21 cellular contexts compared by ENCODE assay signal in the genomic region with DNA sequence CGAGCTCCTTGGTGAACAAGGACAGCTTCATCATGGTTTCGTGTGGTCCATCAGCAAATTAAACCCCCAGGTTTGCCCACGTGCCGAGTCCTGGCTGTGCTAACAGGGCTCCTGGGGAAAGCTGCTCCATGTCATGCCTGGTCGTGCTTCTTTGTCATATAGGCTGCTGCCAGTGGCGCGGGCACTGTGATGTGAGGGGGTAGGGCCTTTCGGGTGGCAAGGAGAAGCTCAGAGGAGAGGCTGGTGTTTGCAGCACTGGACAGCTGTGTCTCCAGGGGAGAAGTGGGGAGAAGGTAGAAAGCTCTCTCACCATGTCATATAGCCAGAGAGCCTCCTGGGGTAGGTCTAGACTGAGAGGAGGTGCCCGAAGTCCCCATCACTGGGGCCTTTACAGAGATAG. TPM values are rescaled to one million over a fixed set of nuclear protein-coding genes. Genes with fewer than 3 reads are reported as not detected.
DNase-seq lines count a peak whose midpoint lies in the region; ATAC-seq, FAIRE-seq and TF ChIP-seq lines count a peak whose summit lies in the region.
"Had no signal": no experiment of that assay in that cellular context is flagged by ENCODE, and none has a peak within 500 bp of the region (broad histone marks: within the 10 kb centered on the region; RNA-seq: fewer than 3 reads in every experiment).

No MANE protein-coding gene starts in this region.

- no peak overlapping the region for H3K27ac Mint-ChIP-seq in endodermal cell
- H3K27ac Mint-ChIP-seq: CD8-positive, alpha-beta T cell had no signal

- no peaks in the 10 kb centered on the region for H3K9me3 ChIP-seq in right lobe of liver
- no peaks in the 10 kb centered on the region for H3K9me3 ChIP-seq in HepG2 (ENCODE audit: low read length)
- no peaks in the 10 kb centered on the region for H3K9me3 ChIP-seq in endodermal cell (ENCODE audit: control insufficient read depth, low read length)
- H3K9me3 ChIP-seq in vagina = no peaks in the 10 kb centered on the region
- H3K9me3 ChIP-seq: BE2C had no signal

- peak in 2 of 3 donors; percentile 15 to 27 for DNase-seq in right lobe of liver
- DNase-seq in HepG2 (ENCODE audit: low spot score) = no peak
- peak; percentile 28 for DNase-seq in endodermal cell
- peak; percentile 22 for DNase-seq in sciatic nerve (ENCODE audit: low spot score)
- DNase-seq in vagina (ENCODE audit: extremely low spot score in 2 of 2) = no peak
- DNase-seq in T-helper 9 cell = no peak
- DNase-seq: BE2C; CD8-positive, alpha-beta T cell; COR-L47; DMS153; DMS79 treated with DMSO at 0.1 percent for 48 hours; EL; GM23248; H7 had no signal

- no peaks in the 10 kb centered on the region for H3K9me3 Mint-ChIP-seq in endodermal cell
- H3K9me3 Mint-ChIP-seq: CD8-positive, alpha-beta T cell had no signal

- no peak for TF ChIP-seq CTCF in right lobe of liver (IDR thresholded peaks at IDR 0.05)
- TF ChIP-seq CTCF in HepG2 (CRISPR knock-in tag; IDR thresholded peaks at IDR 0.05) = no peak
- TF ChIP-seq CTCF in endodermal cell (conservative IDR thresholded peaks at IDR 0.05) = no peak
- no peak for TF ChIP-seq CTCF in vagina (IDR thresholded peaks at IDR 0.05)

- CTCF ChIA-PET in HepG2 (lab: Yijun Ruan, JAX; ENCODE audit: low intra/inter-chr PET ratio, low total read pairs) = no interaction called here

- TF ChIP-seq POLR2A in right lobe of liver (IDR thresholded peaks at IDR 0.05) (no peak), HepG2 (IDR thresholded peaks at IDR 0.05; ENCODE audit: insufficient read depth in 1 of 2, low read depth in 2 of 2, low read length in 2 of 2) (no peak), vagina (IDR thresholded peaks at IDR 0.05) (no peak)

- H3K27me3 ChIP-seq in right lobe of liver (no peaks in the 10 kb centered on the region), HepG2 (ENCODE audit: control insufficient read depth in 1 of 2, insufficient read depth in 2 of 2, low read length in 2 of 2) (no peaks in the 10 kb centered on the region), endodermal cell (ENCODE audit: control insufficient read depth, insufficient read depth, low read length, poor library complexity, severe bottlenecking) (peaks cover 20% of the 10 kb centered on the region), vagina (no peaks in the 10 kb centered on the region)
- H3K27me3 ChIP-seq: BE2C had no signal

- H3K36me3 ChIP-seq in right lobe of liver (no peaks in the 10 kb centered on the region), HepG2 (replicated peaks in 1 of 2; ENCODE audit: control insufficient read depth in 1 of 2, insufficient read depth in 2 of 2, low read length in 2 of 2) (no peaks in the 10 kb centered on the region), endodermal cell (ENCODE audit: control insufficient read depth, insufficient read depth, low read length) (no peaks in the 10 kb centered on the region), vagina (no peaks in the 10 kb centered on the region)
- H3K36me3 ChIP-seq: BE2C had no signal

- H3K4me2 ChIP-seq in HepG2 (ENCODE audit: low read depth, low read length) = no peak overlapping the region

- H3K27me3 Mint-ChIP-seq in endodermal cell (ENCODE audit: insufficient read depth) = peaks cover 16% of the 10 kb centered on the region

- WGBS in right lobe of liver (ENCODE audit: insufficient coverage, low coverage, low lambda C conversion rate, missing lambda C conversion rate) = 44% methylated on average over 7 of the region's 9 CpGs
- 11% methylated on average over 3 of the region's 9 CpGs for WGBS in HepG2 (ENCODE audit: low lambda C conversion rate)
- 89 to 90% methylated on average over 2 to 9 of the region's 9 CpGs for WGBS in endodermal cell (ENCODE audit: insufficient coverage in 1 of 2, insufficient read length in 1 of 2), 2 experiments

- no peak overlapping the region for H3K4me3 ChIP-seq in right lobe of liver
- no peak overlapping the region for H3K4me3 ChIP-seq in HepG2 (replicated peaks in 1 of 3; ENCODE audit: insufficient read depth in 1 of 3, low read depth in 2 of 3, low read length in 3 of 3)
- H3K4me3 ChIP-seq in endodermal cell (ENCODE audit: low read length) = no peak overlapping the region
- H3K4me3 ChIP-seq in vagina = no peak overlapping the region
- H3K4me3 ChIP-seq: GM23248 had no signal

- H3K4me3 Mint-ChIP-seq in endodermal cell = no peak overlapping the region
- H3K4me3 Mint-ChIP-seq: CD8-positive, alpha-beta T cell had no signal

- H3K4me1 ChIP-seq in right lobe of liver (no peaks in the 10 kb centered on the region), HepG2 (ENCODE audit: insufficient read depth, low read length) (no peaks in the 10 kb centered on the region), endodermal cell (ENCODE audit: control insufficient read depth, insufficient read depth, low read length) (no peaks in the 10 kb centered on the region), vagina (no peaks in the 10 kb centered on the region)
- H3K4me1 ChIP-seq: BE2C had no signal

- no peak overlapping the region for H3K9ac ChIP-seq in HepG2 (ENCODE audit: insufficient read depth, low read depth, low read length)
- H3K9ac ChIP-seq in endodermal cell (ENCODE audit: extremely low read depth, low read length, poor library complexity, severe bottlenecking) = no peak overlapping the region
- H3K9ac ChIP-seq: GM23248 had no signal

- H3K4me1 Mint-ChIP-seq in endodermal cell = no peaks in the 10 kb centered on the region

- no peaks in the 10 kb centered on the region for H3K79me2 ChIP-seq in HepG2 (ENCODE audit: insufficient read depth, low read length)

- no peak for TF ChIP-seq RAD21 in HepG2 (CRISPR knock-in tag; IDR thresholded peaks at IDR 0.05)

- no peak for ATAC-seq in right lobe of liver
- ATAC-seq in HepG2 = no peak
- ATAC-seq in sciatic nerve = no peak
- ATAC-seq in HG02763 (IDR thresholded peaks at IDR 0.05; ENCODE audit: unreplicated experiment) = no peak
- ATAC-seq: CD8-positive, alpha-beta T cell had no signal

- no peaks in the 10 kb centered on the region for H3K36me3 Mint-ChIP-seq in endodermal cell (ENCODE audit: low read depth)
- H3K36me3 Mint-ChIP-seq: CD8-positive, alpha-beta T cell had no signal

- H4K20me1 ChIP-seq in HepG2 (ENCODE audit: insufficient read depth, low read length) = no peaks in the 10 kb centered on the region

- POLR2A ChIA-PET in HepG2 (lab: Yijun Ruan, JAX) = no interaction called here

- no TSS peak for BruUV-seq in HepG2 (replicated peaks; lab: Mats Ljungman, UMichigan)

- FAIRE-seq in HepG2 (lab: Jason Lieb, UNC) = no peak
- FAIRE-seq: A204.1, D721Med, G401.6, GM12891 had no signal

- no peak overlapping the region for H3K27ac ChIP-seq in right lobe of liver
- no peak overlapping the region for H3K27ac ChIP-seq in HepG2 (ENCODE audit: extremely low read length, insufficient read depth, low read length)
- no peak overlapping the region for H3K27ac ChIP-seq in endodermal cell (ENCODE audit: low read depth, low read length)
- no peak overlapping the region for H3K27ac ChIP-seq in vagina
- H3K27ac ChIP-seq: C4-2B, GM23248, HL-60 had no signal

- in situ Hi-C loops in HepG2 (cut with HindIII; ENCODE audit: extremely low pct_ligation_motif_present, low pct_unique_long_range_greater_than_20kb) = no loop called here

- no peak overlapping the region for H2AFZ ChIP-seq in HepG2 (ENCODE audit: low read length)
- H2AFZ ChIP-seq: GM23248 had no signal

- intact Hi-C loops in right lobe of liver (cut with DNase I) = no loop called here
- intact Hi-C loops in HepG2 (cut with micrococcal nuclease; ENCODE audit: unreplicated experiment) = no loop called here
- intact Hi-C loops in sciatic nerve (cut with DNase I) = no loop called here
- intact Hi-C loops in vagina (cut with DNase I) = no loop called here

- TF ChIP-seq EP300 in HepG2 (IDR thresholded peaks at IDR 0.05; ENCODE audit: low read depth in 2 of 2, low read length in 2 of 2) (no peak), HepG2 (CRISPR knock-in tag; IDR thresholded peaks at IDR 0.05; ENCODE audit: borderline replicate concordance) (no peak)

TF ChIP-seq in HepG2, 621 proteins besides CTCF, POLR2A, EP300 and RAD21 (continues in another document):
- TF ChIP-seq ARNT2 (CRISPR knock-in tag; IDR thresholded peaks at IDR 0.05; ENCODE audit: low read depth) (no peak), NFE2 (CRISPR knock-in tag; IDR thresholded peaks at IDR 0.05) (no peak), NKX3-1 (CRISPR knock-in tag; IDR thresholded peaks at IDR 0.05) (no peak), HOXA9 (CRISPR knock-in tag; IDR thresholded peaks at IDR 0.05; ENCODE audit: borderline replicate concordance) (no peak), ATF7 (IDR thresholded peaks at IDR 0.05) (no peak), ATF7 (CRISPR knock-in tag; IDR thresholded peaks at IDR 0.05) (no peak)

RNA-seq across cellular contexts. Expression of gene VSTM2B, which starts 13.3 kb away (rescaled TPM):
- not detected for total RNA-seq in right lobe of liver
- total RNA-seq in HepG2 (2016; rRNA removed; fragmentation: Illumina TruSeq; extraction: Trizol) = not detected in 2 replicates
- not detected in 2 replicates for total RNA-seq in HepG2 (2016; cell fraction: cytosol; rRNA removed; fragmentation: Illumina TruSeq; extraction: Trizol; ENCODE audit: low read depth)
- total RNA-seq in HepG2 (2016; cell fraction: insoluble cytoplasmic fraction; rRNA removed; fragmentation: Illumina TruSeq; extraction: Trizol) = not detected in 2 replicates
- not detected in 2 replicates for total RNA-seq in HepG2 (2016; cell fraction: membrane; rRNA removed; fragmentation: Illumina TruSeq; extraction: Trizol)
- not detected in 2 replicates for total RNA-seq in HepG2 (2016; cell fraction: nucleus; rRNA removed; fragmentation: Illumina TruSeq; extraction: Trizol)
- polyA plus RNA-seq in HepG2 (2011; rRNA removed) = not detected in 2 replicates
- not detected in 2 replicates for polyA plus RNA-seq in HepG2 (2011; cell fraction: cytosol; rRNA removed)
- polyA plus RNA-seq in HepG2 (2011; cell fraction: nucleus; rRNA removed) = not detected in 2 replicates
- not detected in 2 replicates for polyA plus RNA-seq in HepG2 (2012)
- polyA plus RNA-seq in HepG2 (2016; cell fraction: cytosol; fragmentation: Illumina TruSeq; extraction: Trizol; ENCODE audit: low read depth) = not detected in 2 replicates
- not detected in 2 replicates for polyA plus RNA-seq in HepG2 (2016; cell fraction: insoluble cytoplasmic fraction; fragmentation: Illumina TruSeq; extraction: Trizol; ENCODE audit: low read depth)
- not detected in 2 replicates for polyA plus RNA-seq in HepG2 (2016; cell fraction: membrane; fragmentation: Illumina TruSeq; extraction: Trizol; ENCODE audit: low read depth)
- not detected in 2 replicates for polyA plus RNA-seq in HepG2 (2016; cell fraction: nucleus; fragmentation: Illumina TruSeq; extraction: Trizol; ENCODE audit: insufficient read depth, low read depth)
- polyA minus RNA-seq in HepG2 (2011; rRNA and poly(A)+ RNA removed; ENCODE audit: low replicate concordance) = not detected in 2 replicates
- polyA minus RNA-seq in HepG2 (2011; cell fraction: cytosol; rRNA and poly(A)+ RNA removed) = not detected in 2 replicates
- polyA minus RNA-seq in HepG2 (2011; cell fraction: nucleus; rRNA and poly(A)+ RNA removed) = not detected in 2 replicates
- total RNA-seq in endodermal cell = under 1 TPM in 1 of 2 donors, not detected in 1; 0.18 TPM
- polyA plus RNA-seq in endodermal cell (2013, experiment 1 of 2) = 1.0 TPM
- 1.5 TPM for polyA plus RNA-seq in endodermal cell (2013, experiment 2 of 2)
- total RNA-seq in sciatic nerve = not detected
- 0.98 TPM for total RNA-seq in vagina
- total RNA-seq: CD8-positive, alpha-beta T cell; GM23248 had no signal
- polyA plus RNA-seq: GM23248 had no signal

Comparison
In these comparisons a context has a peak if more than half of its experiments do, and no peak if none do; other contexts are left out.
1. DNase-seq: peak in right lobe of liver (2 of 3), endodermal cell (single experiment) and sciatic nerve (single experiment); none in HepG2 (single experiment), vagina (0 of 2) and T-helper 9 cell (single experiment).